In the genomic region with DNA sequence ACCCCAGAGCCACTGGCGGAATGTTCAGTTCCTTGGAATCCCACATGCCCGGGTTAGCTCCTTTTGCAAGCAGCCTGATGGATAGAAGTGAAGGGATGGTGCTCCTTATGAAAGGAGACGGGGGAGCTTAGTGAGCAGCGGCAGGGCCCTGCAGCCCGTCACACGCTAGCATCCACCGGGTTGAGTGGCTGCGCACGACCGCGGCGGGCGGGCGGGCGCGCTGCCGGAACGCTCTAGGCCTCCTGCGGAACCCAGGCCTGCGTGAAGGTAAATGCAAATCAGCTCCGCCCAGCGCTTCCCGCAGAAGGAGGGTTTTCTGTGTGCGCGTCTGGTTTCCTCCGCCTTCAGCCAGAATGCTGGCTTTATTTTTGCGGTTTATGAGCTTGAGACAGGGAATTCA, we compare ENCODE assay signal across 1 cellular context.
TF ChIP-seq lines count a peak whose summit lies in the region.

No MANE protein-coding gene starts in this region.

TF ChIP-seq in SK-N-SH, 30 proteins besides CTCF, POLR2A, EP300 and RAD21:
- TF ChIP-seq IRF3 (IDR thresholded peaks at IDR 0.05; ENCODE audit: low read depth, low read length) (no peak), TCF12 (IDR thresholded peaks at IDR 0.05) (no peak), REST (IDR thresholded peaks at IDR 0.05; ENCODE audit: low read depth, low read length) (no peak), RCOR1 (IDR thresholded peaks at IDR 0.05; ENCODE audit: low read length) (no peak), TAF1 (IDR thresholded peaks at IDR 0.05; ENCODE audit: borderline replicate concordance, low read depth, low read length) (no peak), CHD2 (IDR thresholded peaks at IDR 0.05; ENCODE audit: low read length, partially characterized antibody) (no peak)
- TF ChIP-seq, protein P1, sequence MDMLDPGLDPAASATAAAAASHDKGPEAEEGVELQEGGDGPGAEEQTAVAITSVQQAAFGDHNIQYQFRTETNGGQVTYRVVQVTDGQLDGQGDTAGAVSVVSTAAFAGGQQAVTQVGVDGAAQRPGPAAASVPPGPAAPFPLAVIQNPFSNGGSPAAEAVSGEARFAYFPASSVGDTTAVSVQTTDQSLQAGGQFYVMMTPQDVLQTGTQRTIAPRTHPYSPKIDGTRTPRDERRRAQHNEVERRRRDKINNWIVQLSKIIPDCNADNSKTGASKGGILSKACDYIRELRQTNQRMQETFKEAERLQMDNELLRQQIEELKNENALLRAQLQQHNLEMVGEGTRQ (IDR thresholded peaks at IDR 0.05; ENCODE audit: borderline replicate concordance, low read depth, low read length), result no peak
TF ChIP-seq in SK-N-SH: peak in this region for 0.
